Comparison of ENCODE assay signal across 20 cellular contexts in genomic region chr1:54919367-54920359, GRCh38. TPM values are rescaled to one million over a fixed set of nuclear protein-coding genes. Genes with fewer than 3 reads are reported as not detected.
DNase-seq lines count a peak whose midpoint lies in the region; ATAC-seq, FAIRE-seq and TF ChIP-seq lines count a peak whose summit lies in the region.
"Had no signal": no experiment of that assay in that cellular context is flagged by ENCODE, and none has a peak within 500 bp of the region (broad histone marks: within the 10 kb centered on the region; RNA-seq: fewer than 3 reads in every experiment).

No MANE protein-coding gene starts in this region.

- H3K9ac ChIP-seq in liver (ENCODE audit: low read depth in 1 of 2, low read length in 2 of 2): no peak overlapping the region

- TF ChIP-seq CTCF in liver (IDR thresholded peaks at IDR 0.05; ENCODE audit: low read depth, low read length, missing input control): no peak

- H3K4me1 ChIP-seq in liver (ENCODE audit: control insufficient read depth in 4 of 4, insufficient read depth in 4 of 4, low read length in 3 of 4): peaks cover 0 to 24% (median 19%) of the 10 kb centered on the region in 4 donors

- no peak for TF ChIP-seq POLR2A in H54 (IDR thresholded peaks at IDR 0.05; ENCODE audit: low read depth, low read length)

- H3K27ac ChIP-seq in liver (ENCODE audit: low read depth in 1 of 2, low read length in 2 of 2): peak overlapping the region in 1 of 2 donors; percentile 16
- H3K27ac ChIP-seq: 22Rv1, HL-60 had no signal

- H3K9me3 Mint-ChIP-seq in stimulated activated naive B cell treated with anti-CD40 and anti-IgM and Interleukin-4, amounts not matched to agents 10 μg/mL and 1 μg/mL and 100 μg/mL, for 72 hours: peaks cover 0 to 4% of the 10 kb centered on the region in 2 donors

- H3K27ac Mint-ChIP-seq in stimulated activated naive B cell treated with anti-CD40 and anti-IgM and Interleukin-4, amounts not matched to agents 10 μg/mL and 1 μg/mL and 100 μg/mL, for 72 hours: peak overlapping the region; percentile 20

- 76% methylated on average over 6 of the region's 6 CpGs for WGBS in liver

- ATAC-seq in left cardiac atrium (peak; percentile 65 to 71), GM18502 (IDR thresholded peaks at IDR 0.05; ENCODE audit: poor library complexity, unreplicated experiment) (no peak)
- no peak for ATAC-seq in stimulated activated naive B cell treated with anti-CD40 and anti-IgM and Interleukin-4, amounts not matched to agents 10 μg/mL and 1 μg/mL and 100 μg/mL, for 72 hours (replicated peaks)
- ATAC-seq: PC-3 had no signal

- no peak overlapping the region for H3K4me3 Mint-ChIP-seq in stimulated activated naive B cell treated with anti-CD40 and anti-IgM and Interleukin-4, amounts not matched to agents 10 μg/mL and 1 μg/mL and 100 μg/mL, for 72 hours
- H3K4me3 Mint-ChIP-seq: CD14-positive monocyte had no signal

- no peak for FAIRE-seq in H54 (lab: Jason Lieb, UNC)
- FAIRE-seq: HTR-8/SVneo had no signal

- H3K4me3 ChIP-seq in liver (ENCODE audit: low read depth in 1 of 3, low read length in 3 of 3): no peak overlapping the region

- H3K4me1 Mint-ChIP-seq in stimulated activated naive B cell treated with anti-CD40 and anti-IgM and Interleukin-4, amounts not matched to agents 10 μg/mL and 1 μg/mL and 100 μg/mL, for 72 hours: no peaks in the 10 kb centered on the region
- H3K4me1 Mint-ChIP-seq: CD14-positive monocyte had no signal

- H3K9me3 ChIP-seq in liver (ENCODE audit: control insufficient read depth in 4 of 4, low read length in 3 of 4): no peaks in the 10 kb centered on the region

- no peaks in the 10 kb centered on the region for H3K36me3 Mint-ChIP-seq in stimulated activated naive B cell treated with anti-CD40 and anti-IgM and Interleukin-4, amounts not matched to agents 10 μg/mL and 1 μg/mL and 100 μg/mL, for 72 hours
- H3K36me3 Mint-ChIP-seq: CD14-positive monocyte had no signal

- peaks cover 16 to 18% of the 10 kb centered on the region in 2 donors for H3K27me3 Mint-ChIP-seq in stimulated activated naive B cell treated with anti-CD40 and anti-IgM and Interleukin-4, amounts not matched to agents 10 μg/mL and 1 μg/mL and 100 μg/mL, for 72 hours

- intact Hi-C loops in left cardiac atrium (cut with DNase I): no loop called here

- no peaks in the 10 kb centered on the region for H3K27me3 ChIP-seq in liver (ENCODE audit: control insufficient read depth in 4 of 4, insufficient read depth in 4 of 4, low read length in 3 of 4)

- H3K36me3 ChIP-seq in liver (ENCODE audit: control insufficient read depth in 4 of 4, insufficient read depth in 3 of 4, low read depth in 1 of 4, low read length in 3 of 4): no peaks in the 10 kb centered on the region

- DNase-seq in DMS53 (lab: John Stamatoyannopoulos, UW) (peak; percentile 56), DMS53 treated with DMSO at 0.1 percent for 48 hours (lab: John Stamatoyannopoulos, UW; ENCODE audit: unreplicated experiment) (no peak), left cardiac atrium (no peak), NCI-H1105 (lab: John Stamatoyannopoulos, UW) (no peak), H54 (ENCODE audit: insufficient read length, low spot score) (no peak)
- no peak for DNase-seq in stimulated activated naive B cell treated with anti-CD40 and anti-IgM and Interleukin-4, amounts not matched to agents 10 μg/mL and 1 μg/mL and 100 μg/mL, for 72 hours
- DNase-seq: DMS 273 treated with DMSO at 0.1 percent for 48 hours, GDM1, HCEC 1CT, NCI-H1694 treated with DMSO at 0.1 percent for 48 hours, NCI-H2107, NCI-H2227 treated with DMSO at 0.1 percent for 48 hours, NCI-H510A treated with DMSO at 0.1 percent for 48 hours, PC-3 had no signal

- peak; percentile 7 to 27 for TF ChIP-seq RAD21 in liver (IDR thresholded peaks at IDR 0.05)

TF ChIP-seq in liver, 16 proteins besides CTCF, POLR2A, EP300 and RAD21:
- no peak for TF ChIP-seq NR2F2 (IDR thresholded peaks at IDR 0.05)
- peak; percentile 31 for TF ChIP-seq REST (IDR thresholded peaks at IDR 0.05)
- peak; percentile 67 for TF ChIP-seq JUND (IDR thresholded peaks at IDR 0.05)
- TF ChIP-seq GABPA (IDR thresholded peaks at IDR 0.05 in 1 of 2, conservative IDR thresholded peaks at IDR 0.05 in 1 of 2): no peak
- TF ChIP-seq TAF1 (conservative IDR thresholded peaks at IDR 0.05): no peak
- peak; percentile 73 for TF ChIP-seq ATF3 (IDR thresholded peaks at IDR 0.05)
- TF ChIP-seq EGR1 (IDR thresholded peaks at IDR 0.05; ENCODE audit: low read depth in 2 of 2): no peak
- TF ChIP-seq SP1 (IDR thresholded peaks at IDR 0.05): peak; percentile 80
- TF ChIP-seq YY1 (IDR thresholded peaks at IDR 0.05): peak; percentile 26
- peak; percentile 86 to 94 for TF ChIP-seq HNF4A (conservative IDR thresholded peaks at IDR 0.05)
- TF ChIP-seq MAX (IDR thresholded peaks at IDR 0.05): peak; percentile 76
- TF ChIP-seq FOXA1 (IDR thresholded peaks at IDR 0.05): no peak
- peak; percentile 69 for TF ChIP-seq HNF4G (IDR thresholded peaks at IDR 0.05)
- TF ChIP-seq RXRA (IDR thresholded peaks at IDR 0.05): peak; percentile 70 to 72
- no peak for TF ChIP-seq FOXA2 (IDR thresholded peaks at IDR 0.05)
- TF ChIP-seq ZBTB33 (IDR thresholded peaks at IDR 0.05): peak; percentile 30
TF ChIP-seq in liver: peak in this region for 10.

RNA-seq across cellular contexts. Expression of gene DHCR24, which starts 32.7 kb away (rescaled TPM):
- total RNA-seq in left cardiac atrium (10 to 100 TPM; 54.7 to 55.4 TPM), liver (100 to 1,000 TPM; 495 to 815 TPM)
- 100 to 1,000 TPM; 271 to 705 TPM for polyA plus RNA-seq in liver

Comparison
In these comparisons a context has a peak if more than half of its experiments do, and no peak if none do; other contexts are left out.
1. ATAC-seq: peak in left cardiac atrium (2 of 2); none in stimulated activated naive B cell treated with anti-CD40 and anti-IgM and Interleukin-4, amounts not matched to agents 10 μg/mL and 1 μg/mL and 100 μg/mL, for 72 hours (0 of 2) and GM18502 (single experiment).
2. RNA of gene DHCR24, which starts 32.7 kb away (total RNA-seq): 495 to 815 TPM in liver; 54.7 to 55.4 TPM in left cardiac atrium; every median in the first group is over 4 times any median in the second.